ENCODE assay signal across 8 cellular contexts in genomic region chr17:77887110-77887463, GRCh38.
DNase-seq lines count a peak whose midpoint lies in the region; ATAC-seq and TF ChIP-seq lines count a peak whose summit lies in the region.

No MANE protein-coding gene starts in this region.

- H3K4me1 ChIP-seq in iPS-18a (ENCODE audit: control insufficient read depth, low read depth, low read length) = peaks cover 10% of the 10 kb centered on the region

- H3K36me3 Mint-ChIP-seq in activated T-helper 2 cell treated with anti-CD3 and anti-CD28 coated beads, Interferon-gamma antibody, Interleukin-2, Interleukin-4, amounts not matched to agents 10 μg/mL and 5 μg/mL and 100 μg/mL, durations not matched to agents 14 hours and 24 hours and 36 hours (ENCODE audit: low read depth) = no peaks in the 10 kb centered on the region
- peaks cover 4% of the 10 kb centered on the region for H3K36me3 Mint-ChIP-seq in stimulated activated effector memory CD8-positive, alpha-beta T cell treated with anti-CD3 and anti-CD28 coated beads, Interleukin-12 subunit alpha, Interleukin-12 subunit beta, amount 100 ng/mL, for 72 hours

- intact Hi-C loops in activated T-helper 2 cell treated with anti-CD3 and anti-CD28 coated beads, Interferon-gamma antibody, Interleukin-2, Interleukin-4, amounts not matched to agents 10 μg/mL and 5 μg/mL and 100 μg/mL, durations not matched to agents 14 hours and 24 hours and 36 hours (cut with micrococcal nuclease) = loop anchor here (10.0 kb wide), 1 partner anchor 102 kb away; no protein-coding TSS in a partner anchor

- peaks cover 41% of the 10 kb centered on the region for H3K27me3 ChIP-seq in iPS-18a (ENCODE audit: control insufficient read depth, insufficient read depth, low read length)

- peak overlapping the region; percentile 49 for H3K27ac Mint-ChIP-seq in activated T-helper 2 cell treated with anti-CD3 and anti-CD28 coated beads, Interferon-gamma antibody, Interleukin-2, Interleukin-4, amounts not matched to agents 10 μg/mL and 5 μg/mL and 100 μg/mL, durations not matched to agents 14 hours and 24 hours and 36 hours
- H3K27ac Mint-ChIP-seq in stimulated activated effector memory CD8-positive, alpha-beta T cell treated with anti-CD3 and anti-CD28 coated beads, Interleukin-12 subunit alpha, Interleukin-12 subunit beta, amount 100 ng/mL, for 72 hours = peak overlapping the region; percentile 74

- H3K9me3 ChIP-seq in iPS-18a (ENCODE audit: control insufficient read depth, low read depth, low read length) = no peaks in the 10 kb centered on the region

- peak overlapping the region; percentile 69 for H3K4me3 Mint-ChIP-seq in activated T-helper 2 cell treated with anti-CD3 and anti-CD28 coated beads, Interferon-gamma antibody, Interleukin-2, Interleukin-4, amounts not matched to agents 10 μg/mL and 5 μg/mL and 100 μg/mL, durations not matched to agents 14 hours and 24 hours and 36 hours (ENCODE audit: low read depth)
- H3K4me3 Mint-ChIP-seq in stimulated activated effector memory CD8-positive, alpha-beta T cell treated with anti-CD3 and anti-CD28 coated beads, Interleukin-12 subunit alpha, Interleukin-12 subunit beta, amount 100 ng/mL, for 72 hours = peak overlapping the region; percentile 84

- H3K4me3 ChIP-seq in HFF-Myc (replicated peaks; ENCODE audit: low read depth, low read length) (peak overlapping the region; percentile 44), iPS-18a (ENCODE audit: low read length) (peak overlapping the region; percentile 69)

- no peaks in the 10 kb centered on the region for H3K36me3 ChIP-seq in iPS-18a (ENCODE audit: control insufficient read depth, low read depth, low read length)

- H3K9ac ChIP-seq in iPS-18a (ENCODE audit: low read length) = no peak overlapping the region

- DNase-seq in HFF-Myc (ENCODE audit: extremely low read depth, low read depth) = no peak
- no peak for DNase-seq in activated T-helper 2 cell treated with anti-CD3 and anti-CD28 coated beads, Interferon-gamma antibody, Interleukin-2, Interleukin-4, amounts not matched to agents 10 μg/mL and 5 μg/mL and 100 μg/mL, durations not matched to agents 14 hours and 24 hours and 36 hours (ENCODE audit: low spot score)
- no peak for DNase-seq in stimulated activated effector memory CD8-positive, alpha-beta T cell treated with anti-CD3 and anti-CD28 coated beads, Interleukin-12 subunit alpha, Interleukin-12 subunit beta, amount 100 ng/mL, for 72 hours (ENCODE audit: low spot score in 2 of 2)
- no peak for DNase-seq in HPDE6-E6E7 (ENCODE audit: extremely low spot score)
- DNase-seq in stimulated activated CD4-positive, alpha-beta T cell treated with anti-CD3 and anti-CD28 coated beads, Interleukin-1b, Interleukin-23, amount 100 ng/mL, for 48 hours = no peak
- DNase-seq in islet precursor cell = no peak

- no peak for TF ChIP-seq CTCF in HFF-Myc (IDR thresholded peaks at IDR 0.05; ENCODE audit: low read depth, low read length, missing control alignments)

- no peaks in the 10 kb centered on the region for H3K9me3 Mint-ChIP-seq in activated T-helper 2 cell treated with anti-CD3 and anti-CD28 coated beads, Interferon-gamma antibody, Interleukin-2, Interleukin-4, amounts not matched to agents 10 μg/mL and 5 μg/mL and 100 μg/mL, durations not matched to agents 14 hours and 24 hours and 36 hours
- H3K9me3 Mint-ChIP-seq in stimulated activated effector memory CD8-positive, alpha-beta T cell treated with anti-CD3 and anti-CD28 coated beads, Interleukin-12 subunit alpha, Interleukin-12 subunit beta, amount 100 ng/mL, for 72 hours = no peaks in the 10 kb centered on the region

- ATAC-seq in stimulated activated effector memory CD8-positive, alpha-beta T cell treated with anti-CD3 and anti-CD28 coated beads, Interleukin-12 subunit alpha, Interleukin-12 subunit beta, amount 100 ng/mL, for 72 hours = no peak
- no peak for ATAC-seq in GM18867 (IDR thresholded peaks at IDR 0.05; ENCODE audit: unreplicated experiment)

- H3K4me1 Mint-ChIP-seq in activated T-helper 2 cell treated with anti-CD3 and anti-CD28 coated beads, Interferon-gamma antibody, Interleukin-2, Interleukin-4, amounts not matched to agents 10 μg/mL and 5 μg/mL and 100 μg/mL, durations not matched to agents 14 hours and 24 hours and 36 hours (ENCODE audit: low read depth) = peaks cover 43% of the 10 kb centered on the region
- peaks cover 60% of the 10 kb centered on the region for H3K4me1 Mint-ChIP-seq in stimulated activated effector memory CD8-positive, alpha-beta T cell treated with anti-CD3 and anti-CD28 coated beads, Interleukin-12 subunit alpha, Interleukin-12 subunit beta, amount 100 ng/mL, for 72 hours

- H3K27me3 Mint-ChIP-seq in activated T-helper 2 cell treated with anti-CD3 and anti-CD28 coated beads, Interferon-gamma antibody, Interleukin-2, Interleukin-4, amounts not matched to agents 10 μg/mL and 5 μg/mL and 100 μg/mL, durations not matched to agents 14 hours and 24 hours and 36 hours (ENCODE audit: low read depth) = peaks cover 40% of the 10 kb centered on the region

- no peak overlapping the region for H3K27ac ChIP-seq in iPS-18a (ENCODE audit: low read length)
